Comparison of ENCODE assay signal across 8 cellular contexts in genomic region chr2:154697422-154698237, GRCh38. TPM values are rescaled to one million over a fixed set of nuclear protein-coding genes. Genes with fewer than 3 reads are reported as not detected.
DNase-seq lines count a peak whose midpoint lies in the region; ATAC-seq and TF ChIP-seq lines count a peak whose summit lies in the region.

No MANE protein-coding gene starts in this region.

- H3K27me3 Mint-ChIP-seq in activated B cell treated with CpG ODN at 0.5 μM for 24 hours, result peaks cover 20% of the 10 kb centered on the region

- H3K27ac ChIP-seq in iPS-20b (ENCODE audit: low read length) (no peak overlapping the region), skeletal muscle tissue (ENCODE audit: low read depth, low read length) (no peak overlapping the region)

- H3K4me1 Mint-ChIP-seq in activated B cell treated with CpG ODN at 0.5 μM for 24 hours, result peaks cover 3% of the 10 kb centered on the region

- no peaks in the 10 kb centered on the region for H3K9me3 ChIP-seq in iPS-20b (ENCODE audit: insufficient read depth, low read depth, low read length)
- H3K9me3 ChIP-seq in skeletal muscle tissue (ENCODE audit: control insufficient read depth in 3 of 3, low read length in 3 of 3), result peaks cover 0 to 3% (median 0%) of the 10 kb centered on the region in 3 donors

- H3K27me3 ChIP-seq in iPS-20b (ENCODE audit: insufficient read depth, low read length), result peaks cover 43% of the 10 kb centered on the region
- H3K27me3 ChIP-seq in skeletal muscle tissue (ENCODE audit: control insufficient read depth in 3 of 3, insufficient read depth in 3 of 3, low read length in 3 of 3), result peaks cover 14 to 21% (median 16%) of the 10 kb centered on the region in 3 donors

- H3K4me1 ChIP-seq in iPS-20b (ENCODE audit: insufficient read depth, low read length) (no peaks in the 10 kb centered on the region), skeletal muscle tissue (ENCODE audit: control insufficient read depth in 3 of 3, insufficient read depth in 3 of 3, low read length in 3 of 3) (peaks cover 3 to 13% (median 9%) of the 10 kb centered on the region in 3 donors)

- H3K36me3 ChIP-seq in iPS-20b (ENCODE audit: insufficient read depth, low read depth, low read length), result no peaks in the 10 kb centered on the region
- no peaks in the 10 kb centered on the region for H3K36me3 ChIP-seq in skeletal muscle tissue (ENCODE audit: control insufficient read depth in 3 of 3, insufficient read depth in 3 of 3, low read length in 3 of 3)

- CTCF ChIA-PET in activated B cell treated with CpG ODN at 0.5 μM for 24 hours (lab: Charles Lee), result no interaction called here

- peak overlapping the region; percentile 46 for H3K4me3 Mint-ChIP-seq in activated B cell treated with CpG ODN at 0.5 μM for 24 hours

- no peaks in the 10 kb centered on the region for H3K36me3 Mint-ChIP-seq in activated B cell treated with CpG ODN at 0.5 μM for 24 hours (ENCODE audit: low read depth)

- peak; percentile 47 for ATAC-seq in HG03432 (IDR thresholded peaks at IDR 0.05; ENCODE audit: unreplicated experiment)
- no peak for ATAC-seq in activated B cell treated with CpG ODN at 0.5 μM for 24 hours (ENCODE audit: low read depth)
- ATAC-seq in GM21786 (IDR thresholded peaks at IDR 0.05; ENCODE audit: unreplicated experiment), result no peak
- no peak for ATAC-seq in GM21737 (IDR thresholded peaks at IDR 0.05; ENCODE audit: unreplicated experiment)

- intact Hi-C loops in activated B cell treated with CpG ODN at 0.5 μM for 24 hours (cut with micrococcal nuclease), result no loop called here

- H3K27ac Mint-ChIP-seq in activated B cell treated with CpG ODN at 0.5 μM for 24 hours, result no peak overlapping the region

- H3K9ac ChIP-seq in iPS-20b (ENCODE audit: low read depth, low read length) (peak overlapping the region; percentile 53; the same call in 1 of the 2 replicates), skeletal muscle tissue (ENCODE audit: low read depth in 1 of 3, low read length in 3 of 3) (peak overlapping the region in 2 of 3 donors; percentile 3 to 50)

- H3K9me3 Mint-ChIP-seq in activated B cell treated with CpG ODN at 0.5 μM for 24 hours, result no peaks in the 10 kb centered on the region

- POLR2A ChIA-PET in activated B cell treated with CpG ODN at 0.5 μM for 24 hours (lab: Charles Lee), result no interaction called here

- no peak for TF ChIP-seq CTCF in activated B cell treated with CpG ODN at 0.5 μM for 24 hours (IDR thresholded peaks at IDR 0.05)

- DNase-seq in activated B cell treated with CpG ODN at 0.5 μM for 24 hours (no peak), inferior parietal cortex (ENCODE audit: extremely low spot score) (no peak)
- no peak for DNase-seq in stimulated activated CD4-positive, alpha-beta T cell treated with anti-CD3 and anti-CD28 coated beads, Interleukin-15, amount 100 ng/mL, for 24 hours

- H3K4me3 ChIP-seq in iPS-20b (ENCODE audit: low read length) (peak overlapping the region; percentile 82), skeletal muscle tissue (ENCODE audit: low read length in 3 of 3) (peak overlapping the region; percentile 61 to 65 (median 61))

RNA-seq across cellular contexts. Expression of gene KCNJ3, which starts 0.9 kb away (rescaled TPM):
- not detected in 2 replicates for total RNA-seq in activated B cell treated with CpG ODN at 0.5 μM for 24 hours
- 4.2 TPM for total RNA-seq in skeletal muscle tissue
